Comparison of ENCODE assay signal across 25 cellular contexts in the genomic region with DNA sequence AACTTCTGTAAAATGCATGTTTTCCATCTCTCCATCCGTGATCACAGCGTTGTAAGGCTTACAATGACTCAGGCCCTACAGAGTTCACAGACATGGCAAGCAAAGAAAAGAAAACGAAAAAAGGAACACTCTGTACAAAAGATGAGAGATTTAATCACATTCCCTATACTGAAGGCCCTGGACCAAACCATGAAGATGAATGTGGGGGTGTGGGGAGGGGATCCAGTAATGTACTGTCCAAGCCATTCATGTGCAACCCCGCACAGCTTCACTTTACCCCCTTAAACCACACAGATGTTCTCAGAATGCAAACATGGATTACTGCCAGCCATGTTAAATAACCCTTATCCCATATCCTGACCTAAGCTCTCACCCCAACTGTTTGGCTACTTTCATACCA.
"Had no signal": no experiment of that assay in that cellular context is flagged by ENCODE, and none has a peak within 500 bp of the region (broad histone marks: within the 10 kb centered on the region; RNA-seq: fewer than 3 reads in every experiment).

No MANE protein-coding gene starts in this region.

- H3K27me3 Mint-ChIP-seq: activated B cell treated with CpG ODN at 0.5 μM for 24 hours; activated T-cell treated with anti-CD3 and anti-CD28 coated beads, Interleukin-2, amount 50 U/mL, for 24 hours; activated T-helper 17 cell treated with anti-CD3 and anti-CD28 coated beads, Interleukin-2, amount 50 U/mL, for 72 hours had no signal

- H3K79me2 ChIP-seq: parathyroid adenoma had no signal

- H3K27ac ChIP-seq: ascending aorta, colonic mucosa, dorsolateral prefrontal cortex, esophagus muscularis mucosa, foreskin keratinocyte, neutrophil, parathyroid adenoma, testis, uterus had no signal

- DNase-seq: activated B cell treated with CpG ODN at 0.5 μM for 24 hours; activated CD4-positive, alpha-beta T cell treated with anti-CD3 and anti-CD28 coated beads for 36 hours; activated CD4-positive, alpha-beta T cell treated with anti-CD3 and anti-CD28 coated beads, Interleukin-2, amount 50 U/mL, for 4 hours; activated CD8-positive, alpha-beta memory T cell treated with anti-CD3 and anti-CD28 coated beads for 24 hours; activated CD8-positive, alpha-beta memory T cell treated with anti-CD3 and anti-CD28 coated beads, Interleukin-2, amount 50 U/mL, for 4 hours; activated T-cell treated with anti-CD3 and anti-CD28 coated beads, Interleukin-2, amount 50 U/mL, for 24 hours; central memory CD4-positive, alpha-beta T cell; colonic mucosa; dorsolateral prefrontal cortex; foreskin keratinocyte; immature natural killer cell; stimulated activated CD4-positive, alpha-beta T cell treated with anti-CD3 and anti-CD28 coated beads, Interleukin-4, amount 100 ng/mL, for 1 hour; stimulated activated naive CD4-positive, alpha-beta T cell; testis; trophoblast cell; uterus had no signal

- ATAC-seq: activated CD4-positive, alpha-beta T cell treated with anti-CD3 and anti-CD28 coated beads for 36 hours; activated naive CD4-positive, alpha-beta T cell treated with anti-CD3 and anti-CD28 coated beads, Interleukin-2, amount 50 U/mL, for 72 hours; activated T-helper 17 cell treated with anti-CD3 and anti-CD28 coated beads, Interleukin-2, amount 50 U/mL, for 72 hours; foreskin keratinocyte; sciatic nerve had no signal

- H2AFZ ChIP-seq: parathyroid adenoma had no signal

- H3K36me3 Mint-ChIP-seq: activated naive CD4-positive, alpha-beta T cell treated with anti-CD3 and anti-CD28 coated beads, Interleukin-2, amount 50 U/mL, for 72 hours; immature natural killer cell had no signal

- H3K4me1 ChIP-seq: ascending aorta, colonic mucosa, esophagus muscularis mucosa, foreskin keratinocyte, parathyroid adenoma, testis, uterus had no signal

- H3K4me1 Mint-ChIP-seq: activated B cell treated with CpG ODN at 0.5 μM for 24 hours; activated CD4-positive, alpha-beta T cell treated with anti-CD3 and anti-CD28 coated beads for 36 hours; activated T-helper 17 cell treated with anti-CD3 and anti-CD28 coated beads, Interleukin-2, amount 50 U/mL, for 72 hours; immature natural killer cell; nephron had no signal

- H3K9ac ChIP-seq: parathyroid adenoma had no signal

- H3K9me3 Mint-ChIP-seq: activated T-cell treated with anti-CD3 and anti-CD28 coated beads, Interleukin-2, amount 50 U/mL, for 24 hours; activated T-helper 17 cell treated with anti-CD3 and anti-CD28 coated beads, Interleukin-2, amount 50 U/mL, for 72 hours; T-helper 1 cell treated with Interleukin-12 subunit alpha and Interleukin-12 subunit beta and Interleukin-4 antibody, amounts not matched to agents 30 μg/mL and 1 μg/mL, for 36 hours had no signal

- H3K27me3 ChIP-seq: ascending aorta, colonic mucosa, dorsolateral prefrontal cortex, foreskin keratinocyte, neutrophil, testis, uterus had no signal

- H3K4me3 Mint-ChIP-seq: activated B cell treated with CpG ODN at 0.5 μM for 24 hours; activated CD4-positive, alpha-beta T cell treated with anti-CD3 and anti-CD28 coated beads for 36 hours; activated T-cell treated with anti-CD3 and anti-CD28 coated beads, Interleukin-2, amount 50 U/mL, for 24 hours; activated T-helper 17 cell treated with anti-CD3 and anti-CD28 coated beads, Interleukin-2, amount 50 U/mL, for 72 hours; immature natural killer cell; nephron; T-helper 1 cell treated with Interleukin-12 subunit alpha and Interleukin-12 subunit beta and Interleukin-4 antibody, amounts not matched to agents 30 μg/mL and 1 μg/mL, for 36 hours had no signal

- H3K9me3 ChIP-seq: ascending aorta, colonic mucosa, esophagus muscularis mucosa, neutrophil, testis, uterus had no signal

- H3K4me3 ChIP-seq: ascending aorta, colonic mucosa, dorsolateral prefrontal cortex, esophagus muscularis mucosa, testis, uterus had no signal

- H3K27ac Mint-ChIP-seq: activated B cell treated with CpG ODN at 0.5 μM for 24 hours; activated CD4-positive, alpha-beta T cell treated with anti-CD3 and anti-CD28 coated beads for 36 hours; activated naive CD4-positive, alpha-beta T cell treated with anti-CD3 and anti-CD28 coated beads, Interleukin-2, amount 50 U/mL, for 72 hours; activated T-cell treated with anti-CD3 and anti-CD28 coated beads, Interleukin-2, amount 50 U/mL, for 24 hours; activated T-helper 17 cell treated with anti-CD3 and anti-CD28 coated beads, Interleukin-2, amount 50 U/mL, for 72 hours; immature natural killer cell; nephron; T-helper 1 cell treated with Interleukin-12 subunit alpha and Interleukin-12 subunit beta and Interleukin-4 antibody, amounts not matched to agents 30 μg/mL and 1 μg/mL, for 36 hours had no signal

- H3K36me3 ChIP-seq: ascending aorta, colonic mucosa, esophagus muscularis mucosa, neutrophil, uterus had no signal
